ENCODE assay signal across 24 cellular contexts in genomic region chr3:49779378-49780079, GRCh38. TPM values are rescaled to one million over a fixed set of nuclear protein-coding genes. Genes with fewer than 3 reads are reported as not detected.
DNase-seq lines count a peak whose midpoint lies in the region; ATAC-seq, FAIRE-seq and TF ChIP-seq lines count a peak whose summit lies in the region.
"Had no signal": no experiment of that assay in that cellular context is flagged by ENCODE, and none has a peak within 500 bp of the region (broad histone marks: within the 10 kb centered on the region; RNA-seq: fewer than 3 reads in every experiment).

No MANE protein-coding gene starts in this region.

- FAIRE-seq in astrocyte (lab: Jason Lieb, UNC): peak; percentile 82

- peaks cover 89% of the 10 kb centered on the region for H3K79me2 ChIP-seq in astrocyte (ENCODE audit: insufficient read depth, low read length)

- no peak overlapping the region for H3K4me3 ChIP-seq in CD4-positive, CD25-positive, alpha-beta regulatory T cell (ENCODE audit: low read depth, low read length)
- no peak overlapping the region for H3K4me3 ChIP-seq in CD8-positive, alpha-beta memory T cell (ENCODE audit: low read length)
- no peak overlapping the region for H3K4me3 ChIP-seq in astrocyte (ENCODE audit: insufficient read depth, low read depth, low read length)
- H3K4me3 ChIP-seq: esophagus muscularis mucosa, stomach, tibial nerve had no signal

- peak overlapping the region in 3 of 4 donors; percentile 22 to 53 (median 46) for H3K4me3 Mint-ChIP-seq in CD4-positive, CD25-positive, alpha-beta regulatory T cell
- H3K4me3 Mint-ChIP-seq in CD8-positive, alpha-beta memory T cell: peak overlapping the region in 4 of 7 donors; percentile 24 to 75 (median 32)
- H3K4me3 Mint-ChIP-seq in astrocyte (ENCODE audit: unreplicated experiment) (no peak overlapping the region), mesothelial cell of epicardium (no peak overlapping the region), Calu3 (ENCODE audit: low read depth, unreplicated experiment) (no peak overlapping the region)
- H3K4me3 Mint-ChIP-seq: activated CD4-positive, alpha-beta memory T cell treated with anti-CD3 and anti-CD28 coated beads, Interleukin-2, amount 10 ng/mL, durations not matched to agents 7 days and 5 days; activated naive CD4-positive, alpha-beta T cell treated with anti-CD3 and anti-CD28 coated beads, Interleukin-2, amount 10 ng/mL, durations not matched to agents 7 days and 5 days had no signal

- H3K4me1 Mint-ChIP-seq in CD4-positive, CD25-positive, alpha-beta regulatory T cell: peaks cover 11 to 68% (median 38%) of the 10 kb centered on the region in 4 donors
- peaks cover 37 to 68% (median 54%) of the 10 kb centered on the region in 3 donors for H3K4me1 Mint-ChIP-seq in CD8-positive, alpha-beta memory T cell
- peaks cover 17% of the 10 kb centered on the region for H3K4me1 Mint-ChIP-seq in astrocyte (ENCODE audit: low read depth, unreplicated experiment)
- peaks cover 4% of the 10 kb centered on the region for H3K4me1 Mint-ChIP-seq in mesothelial cell of epicardium
- H3K4me1 Mint-ChIP-seq in Calu3 (ENCODE audit: low read depth, unreplicated experiment): no peaks in the 10 kb centered on the region

- POLR2A ChIA-PET in CD8-positive, alpha-beta memory T cell (lab: Charles Lee): interaction anchor here (0.6 kb wide), 1 partner anchor 27 kb away, joined by 3 read pairs; no protein-coding TSS in a partner anchor

- no peak overlapping the region for H2AFZ ChIP-seq in astrocyte (ENCODE audit: low read depth, low read length)

- H3K36me3 ChIP-seq in CD4-positive, CD25-positive, alpha-beta regulatory T cell (ENCODE audit: control insufficient read depth, insufficient read depth, low read length): peaks cover 37% of the 10 kb centered on the region
- peaks cover 5% of the 10 kb centered on the region for H3K36me3 ChIP-seq in CD8-positive, alpha-beta memory T cell (ENCODE audit: insufficient read depth, low read length)
- H3K36me3 ChIP-seq in astrocyte (ENCODE audit: insufficient read depth, low read length): peaks cover 7% of the 10 kb centered on the region

- H3K27ac ChIP-seq in CD4-positive, CD25-positive, alpha-beta regulatory T cell (ENCODE audit: insufficient read depth, low read length, poor library complexity, severe bottlenecking): no peak overlapping the region
- no peak overlapping the region for H3K27ac ChIP-seq in CD8-positive, alpha-beta memory T cell (ENCODE audit: low read depth, low read length)
- H3K27ac ChIP-seq in astrocyte (ENCODE audit: low read depth, low read length): no peak overlapping the region
- H3K27ac ChIP-seq: esophagus muscularis mucosa, HL-60, stomach had no signal

- CTCF ChIA-PET in CD8-positive, alpha-beta memory T cell (lab: Charles Lee): no interaction called here
- CTCF ChIA-PET in Calu3 (lab: Charles Lee): interaction anchor here (0.8 to 0.9 kb wide), 2 partner anchors 22 to 24 kb away, joined by 4 to 7 read pairs; partner anchors contain the start of gene INKA1

- H3K27me3 Mint-ChIP-seq in CD4-positive, CD25-positive, alpha-beta regulatory T cell: no peaks in the 10 kb centered on the region
- no peaks in the 10 kb centered on the region for H3K27me3 Mint-ChIP-seq in CD8-positive, alpha-beta memory T cell
- no peaks in the 10 kb centered on the region for H3K27me3 Mint-ChIP-seq in astrocyte (ENCODE audit: low read depth, unreplicated experiment)
- H3K27me3 Mint-ChIP-seq in mesothelial cell of epicardium (ENCODE audit: low read depth): no peaks in the 10 kb centered on the region
- H3K27me3 Mint-ChIP-seq in Calu3 (ENCODE audit: unreplicated experiment): no peaks in the 10 kb centered on the region
- H3K27me3 Mint-ChIP-seq: activated CD4-positive, alpha-beta memory T cell treated with anti-CD3 and anti-CD28 coated beads, Interleukin-2, amount 10 ng/mL, durations not matched to agents 7 days and 5 days; activated naive CD4-positive, alpha-beta T cell treated with anti-CD3 and anti-CD28 coated beads, Interleukin-2, amount 10 ng/mL, durations not matched to agents 7 days and 5 days had no signal

- TF ChIP-seq CTCF in astrocyte (IDR thresholded peaks at IDR 0.05; ENCODE audit: insufficient read depth, low read depth, low read length) (no peak), mesothelial cell of epicardium (IDR thresholded peaks at IDR 0.05; ENCODE audit: unreplicated experiment) (no peak), Calu3 (IDR thresholded peaks at IDR 0.05; ENCODE audit: unreplicated experiment) (no peak)

- no peak for ATAC-seq in CD4-positive, CD25-positive, alpha-beta regulatory T cell (ENCODE audit: low read depth in 2 of 2)

- H3K9me3 ChIP-seq in CD4-positive, CD25-positive, alpha-beta regulatory T cell (ENCODE audit: control insufficient read depth in 2 of 2, low read length in 2 of 2): no peaks in the 10 kb centered on the region
- H3K9me3 ChIP-seq in CD8-positive, alpha-beta memory T cell (ENCODE audit: low read length): no peaks in the 10 kb centered on the region
- no peaks in the 10 kb centered on the region for H3K9me3 ChIP-seq in astrocyte (ENCODE audit: insufficient read depth, low read depth, low read length)
- H3K9me3 ChIP-seq: esophagus muscularis mucosa, stomach, tibial nerve had no signal

- peaks cover 36% of the 10 kb centered on the region for H3K4me1 ChIP-seq in CD4-positive, CD25-positive, alpha-beta regulatory T cell (ENCODE audit: control insufficient read depth, insufficient read depth, low read length, poor library complexity, severe bottlenecking)
- peaks cover 33% of the 10 kb centered on the region for H3K4me1 ChIP-seq in CD8-positive, alpha-beta memory T cell (ENCODE audit: insufficient read depth, low read length)
- no peaks in the 10 kb centered on the region for H3K4me1 ChIP-seq in astrocyte (ENCODE audit: insufficient read depth, low read length)

- H4K20me1 ChIP-seq in astrocyte (ENCODE audit: insufficient read depth, low read length): peaks cover 64% of the 10 kb centered on the region

- intact Hi-C loops in Calu3 (cut with micrococcal nuclease; ENCODE audit: unreplicated experiment): no loop called here

- no peak overlapping the region for H3K9ac ChIP-seq in astrocyte (ENCODE audit: low read length)

- H3K9me3 Mint-ChIP-seq in CD4-positive, CD25-positive, alpha-beta regulatory T cell: no peaks in the 10 kb centered on the region
- H3K9me3 Mint-ChIP-seq in CD8-positive, alpha-beta memory T cell: no peaks in the 10 kb centered on the region
- H3K9me3 Mint-ChIP-seq in astrocyte (ENCODE audit: unreplicated experiment) (peaks cover 2% of the 10 kb centered on the region), mesothelial cell of epicardium (peaks cover 5% of the 10 kb centered on the region), Calu3 (ENCODE audit: low read depth, unreplicated experiment) (no peaks in the 10 kb centered on the region)
- H3K9me3 Mint-ChIP-seq: activated CD4-positive, alpha-beta memory T cell treated with anti-CD3 and anti-CD28 coated beads, Interleukin-2, amount 10 ng/mL, durations not matched to agents 7 days and 5 days; activated naive CD4-positive, alpha-beta T cell treated with anti-CD3 and anti-CD28 coated beads, Interleukin-2, amount 10 ng/mL, durations not matched to agents 7 days and 5 days had no signal

- no peak overlapping the region for H3K4me2 ChIP-seq in astrocyte (ENCODE audit: low read length)

- no peaks in the 10 kb centered on the region for H3K27me3 ChIP-seq in CD4-positive, CD25-positive, alpha-beta regulatory T cell (ENCODE audit: control insufficient read depth, insufficient read depth, low read length)
- H3K27me3 ChIP-seq in CD8-positive, alpha-beta memory T cell (ENCODE audit: insufficient read depth, low read length, poor library complexity, severe bottlenecking): no peaks in the 10 kb centered on the region
- no peaks in the 10 kb centered on the region for H3K27me3 ChIP-seq in astrocyte (ENCODE audit: insufficient read depth, low read length)
- H3K27me3 ChIP-seq: esophagus muscularis mucosa, stomach, tibial nerve had no signal

- DNase-seq in CD4-positive, CD25-positive, alpha-beta regulatory T cell: no peak
- DNase-seq in CD8-positive, alpha-beta memory T cell: no peak
- DNase-seq in astrocyte (ENCODE audit: low read depth) (no peak), mesothelial cell of epicardium (ENCODE audit: low spot score in 2 of 2, unreplicated experiment in 2 of 2) (no peak), NCI-H1436 (lab: John Stamatoyannopoulos, UW) (no peak), Calu3 (no peak), HuH-7.5 (ENCODE audit: low spot score) (no peak), GM19238 (ENCODE audit: insufficient read length, low spot score) (no peak)
- DNase-seq: activated CD4-positive, alpha-beta memory T cell treated with anti-CD3 and anti-CD28 coated beads, Interleukin-2, amount 10 ng/mL, durations not matched to agents 7 days and 5 days; activated naive CD4-positive, alpha-beta T cell treated with anti-CD3 and anti-CD28 coated beads, Interleukin-2, amount 10 ng/mL, durations not matched to agents 7 days and 5 days; COR-L47; effector memory CD4-positive, alpha-beta T cell; H7; NCI-H524 treated with DMSO at 0.1 percent for 48 hours; retina; stimulated activated CD4-positive, alpha-beta T cell treated with anti-CD3 and anti-CD28 coated beads, Interleukin-4, amount 100 ng/mL, for 4 hours; stomach had no signal

- BruUV-seq in Calu3 (replicated peaks; lab: Mats Ljungman, UMichigan): no TSS peak

- H3K27ac Mint-ChIP-seq in CD4-positive, CD25-positive, alpha-beta regulatory T cell: peak overlapping the region in 2 of 3 donors; percentile 2 to 78
- peak overlapping the region in 7 of 8 donors; percentile 37 to 82 (median 67) for H3K27ac Mint-ChIP-seq in CD8-positive, alpha-beta memory T cell
- peak overlapping the region; percentile 58 for H3K27ac Mint-ChIP-seq in astrocyte (ENCODE audit: unreplicated experiment)
- H3K27ac Mint-ChIP-seq in mesothelial cell of epicardium: peak overlapping the region; percentile 61
- H3K27ac Mint-ChIP-seq in Calu3 (ENCODE audit: unreplicated experiment): no peak overlapping the region
- H3K27ac Mint-ChIP-seq: activated CD4-positive, alpha-beta memory T cell treated with anti-CD3 and anti-CD28 coated beads, Interleukin-2, amount 10 ng/mL, durations not matched to agents 7 days and 5 days had no signal

- H3K36me3 Mint-ChIP-seq in CD4-positive, CD25-positive, alpha-beta regulatory T cell: peaks cover 15% of the 10 kb centered on the region
- peaks cover 0 to 60% (median 3%) of the 10 kb centered on the region in 3 donors for H3K36me3 Mint-ChIP-seq in CD8-positive, alpha-beta memory T cell
- H3K36me3 Mint-ChIP-seq in astrocyte (ENCODE audit: low read depth, unreplicated experiment): peaks cover 6% of the 10 kb centered on the region
- peaks cover 19% of the 10 kb centered on the region for H3K36me3 Mint-ChIP-seq in mesothelial cell of epicardium
- H3K36me3 Mint-ChIP-seq in Calu3 (ENCODE audit: insufficient read depth, unreplicated experiment): peaks cover 17% of the 10 kb centered on the region

RNA-seq across cellular contexts. Expression of gene IP6K1, which starts 6.8 kb away (rescaled TPM):
- 61.5 TPM for total RNA-seq in CD4-positive, CD25-positive, alpha-beta regulatory T cell
- polyA plus RNA-seq in CD4-positive, CD25-positive, alpha-beta regulatory T cell: 10 to 100 TPM; 31.6 to 39.6 (median 32.2) TPM
- total RNA-seq in CD8-positive, alpha-beta memory T cell: 10 to 100 TPM; 37.1 to 47.5 TPM
- polyA plus RNA-seq in CD8-positive, alpha-beta memory T cell: 26.1 TPM
- 34.5 and 38.3 TPM in 2 replicates for total RNA-seq in astrocyte
- 41.7 to 46.4 TPM (median 46.4 TPM) in 3 replicates for total RNA-seq in mesothelial cell of epicardium
- 30.3 and 31.8 TPM in 2 replicates for total RNA-seq in Calu3 (2022)

RNA-seq across cellular contexts. Expression of gene CDHR4, which starts 20.1 kb away (rescaled TPM):
- 0.32 TPM for total RNA-seq in CD4-positive, CD25-positive, alpha-beta regulatory T cell
- polyA plus RNA-seq in CD4-positive, CD25-positive, alpha-beta regulatory T cell: not detected
- total RNA-seq in CD8-positive, alpha-beta memory T cell: not detected
- polyA plus RNA-seq in CD8-positive, alpha-beta memory T cell: not detected
- total RNA-seq in astrocyte (not detected in 2 replicates), mesothelial cell of epicardium (0.27 to 0.42 TPM in 2 of 3 replicates, not detected in the other), Calu3 (2022) (not detected in 2 replicates)
- total RNA-seq: activated CD4-positive, alpha-beta memory T cell treated with anti-CD3 and anti-CD28 coated beads, Interleukin-2, amount 10 ng/mL, durations not matched to agents 7 days and 5 days; Daoy; H7; RPMI7951; T-helper 2 cell treated with Interferon-gamma antibody and Interleukin-4, amounts not matched to agents 100 ng/mL and 5 ng/mL, for 36 hours had no signal
- polyA plus RNA-seq: keratinocyte had no signal

RNA-seq across cellular contexts. Expression of gene INKA1, which starts 23.5 kb away (rescaled TPM):
- total RNA-seq in CD4-positive, CD25-positive, alpha-beta regulatory T cell: 1.2 TPM
- polyA plus RNA-seq in CD4-positive, CD25-positive, alpha-beta regulatory T cell: 1 to 10 TPM in 1 of 4 donors, under 1 TPM in 3; 0.62 to 1.0 (median 0.82) TPM
- 1 to 10 TPM; 1.1 to 1.7 TPM for total RNA-seq in CD8-positive, alpha-beta memory T cell
- 1.1 TPM for polyA plus RNA-seq in CD8-positive, alpha-beta memory T cell
- 2.7 and 3.9 TPM in 2 replicates for total RNA-seq in astrocyte
- 7.7 to 9.4 TPM (median 8.4 TPM) in 3 replicates for total RNA-seq in mesothelial cell of epicardium
- 0.35 TPM in 1 of 2 replicates, not detected in the other for total RNA-seq in Calu3 (2022)
- total RNA-seq: Daoy had no signal

RNA-seq across cellular contexts. Expression of gene UBA7, which starts 34.2 kb away (rescaled TPM):
- 201 TPM for total RNA-seq in CD4-positive, CD25-positive, alpha-beta regulatory T cell
- 10 to 100 TPM; 30.6 to 41.8 (median 37.4) TPM for polyA plus RNA-seq in CD4-positive, CD25-positive, alpha-beta regulatory T cell
- total RNA-seq in CD8-positive, alpha-beta memory T cell: 10 to 100 TPM; 57.8 to 58.3 TPM
- polyA plus RNA-seq in CD8-positive, alpha-beta memory T cell: 40.7 TPM
- total RNA-seq in astrocyte (18.9 and 26.2 TPM in 2 replicates), mesothelial cell of epicardium (133 to 144 TPM (median 139 TPM) in 3 replicates), Calu3 (2022) (26.3 and 40.9 TPM in 2 replicates)

RNA-seq across cellular contexts. Expression of gene GMPPB, which starts 55.8 kb away (rescaled TPM):
- total RNA-seq in CD4-positive, CD25-positive, alpha-beta regulatory T cell: 32.1 TPM
- polyA plus RNA-seq in CD4-positive, CD25-positive, alpha-beta regulatory T cell: 10 to 100 TPM; 14.7 to 29.7 (median 16.9) TPM
- total RNA-seq in CD8-positive, alpha-beta memory T cell: 10 to 100 TPM; 52.6 to 53.8 TPM
- 24.6 TPM for polyA plus RNA-seq in CD8-positive, alpha-beta memory T cell
- total RNA-seq in astrocyte (21.4 and 24.6 TPM in 2 replicates), mesothelial cell of epicardium (32.3 to 33.9 TPM (median 32.7 TPM) in 3 replicates), Calu3 (2022) (35.8 and 42.4 TPM in 2 replicates)

Comparison
In these comparisons a context has a peak if more than half of its experiments do, and no peak if none do; other contexts are left out.
1. H3K4me3 Mint-ChIP-seq: peak in CD4-positive, CD25-positive, alpha-beta regulatory T cell (3 of 4) and CD8-positive, alpha-beta memory T cell (4 of 7); none in astrocyte (single experiment), mesothelial cell of epicardium (single experiment) and Calu3 (single experiment).